Comparison of ENCODE assay signal across 1 cellular context in the genomic region with DNA sequence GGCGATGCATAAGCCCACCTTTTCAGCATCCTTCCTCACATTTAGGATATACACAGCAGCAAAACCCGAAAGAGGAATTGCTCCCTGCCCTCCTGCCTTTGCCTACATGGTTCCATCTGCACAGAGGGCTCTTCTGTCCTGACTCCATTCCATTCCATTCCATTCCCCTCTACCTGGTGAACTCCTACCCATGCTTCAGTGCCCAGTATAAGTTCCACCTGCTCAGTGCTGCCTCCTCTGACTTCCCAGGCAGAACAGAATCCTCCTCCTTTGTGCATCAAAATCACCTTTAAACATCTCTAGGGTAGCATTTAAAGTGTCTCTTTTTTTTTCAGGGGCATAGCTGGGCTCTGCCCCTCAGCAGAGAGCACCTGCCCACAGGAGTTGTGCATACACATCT.
TF ChIP-seq lines count a peak whose summit lies in the region.

No MANE protein-coding gene starts in this region.

TF ChIP-seq in WTC11, 78 proteins besides CTCF, POLR2A, EP300 and RAD21 (continued from another document):
- TF ChIP-seq, protein P1, sequence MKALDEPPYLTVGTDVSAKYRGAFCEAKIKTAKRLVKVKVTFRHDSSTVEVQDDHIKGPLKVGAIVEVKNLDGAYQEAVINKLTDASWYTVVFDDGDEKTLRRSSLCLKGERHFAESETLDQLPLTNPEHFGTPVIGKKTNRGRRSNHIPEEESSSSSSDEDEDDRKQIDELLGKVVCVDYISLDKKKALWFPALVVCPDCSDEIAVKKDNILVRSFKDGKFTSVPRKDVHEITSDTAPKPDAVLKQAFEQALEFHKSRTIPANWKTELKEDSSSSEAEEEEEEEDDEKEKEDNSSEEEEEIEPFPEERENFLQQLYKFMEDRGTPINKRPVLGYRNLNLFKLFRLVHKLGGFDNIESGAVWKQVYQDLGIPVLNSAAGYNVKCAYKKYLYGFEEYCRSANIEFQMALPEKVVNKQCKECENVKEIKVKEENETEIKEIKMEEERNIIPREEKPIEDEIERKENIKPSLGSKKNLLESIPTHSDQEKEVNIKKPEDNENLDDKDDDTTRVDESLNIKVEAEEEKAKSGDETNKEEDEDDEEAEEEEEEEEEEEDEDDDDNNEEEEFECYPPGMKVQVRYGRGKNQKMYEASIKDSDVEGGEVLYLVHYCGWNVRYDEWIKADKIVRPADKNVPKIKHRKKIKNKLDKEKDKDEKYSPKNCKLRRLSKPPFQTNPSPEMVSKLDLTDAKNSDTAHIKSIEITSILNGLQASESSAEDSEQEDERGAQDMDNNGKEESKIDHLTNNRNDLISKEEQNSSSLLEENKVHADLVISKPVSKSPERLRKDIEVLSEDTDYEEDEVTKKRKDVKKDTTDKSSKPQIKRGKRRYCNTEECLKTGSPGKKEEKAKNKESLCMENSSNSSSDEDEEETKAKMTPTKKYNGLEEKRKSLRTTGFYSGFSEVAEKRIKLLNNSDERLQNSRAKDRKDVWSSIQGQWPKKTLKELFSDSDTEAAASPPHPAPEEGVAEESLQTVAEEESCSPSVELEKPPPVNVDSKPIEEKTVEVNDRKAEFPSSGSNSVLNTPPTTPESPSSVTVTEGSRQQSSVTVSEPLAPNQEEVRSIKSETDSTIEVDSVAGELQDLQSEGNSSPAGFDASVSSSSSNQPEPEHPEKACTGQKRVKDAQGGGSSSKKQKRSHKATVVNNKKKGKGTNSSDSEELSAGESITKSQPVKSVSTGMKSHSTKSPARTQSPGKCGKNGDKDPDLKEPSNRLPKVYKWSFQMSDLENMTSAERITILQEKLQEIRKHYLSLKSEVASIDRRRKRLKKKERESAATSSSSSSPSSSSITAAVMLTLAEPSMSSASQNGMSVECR (CRISPR knock-in tag; IDR thresholded peaks at IDR 0.05; ENCODE audit: borderline replicate concordance), result no peak
- TF ChIP-seq ZNF232 (CRISPR knock-in tag; IDR thresholded peaks at IDR 0.05) (no peak), EMX1 (CRISPR knock-in tag; IDR thresholded peaks at IDR 0.05) (no peak), ATF1 (CRISPR knock-in tag; IDR thresholded peaks at IDR 0.05) (no peak), ZNF396 (CRISPR knock-in tag; IDR thresholded peaks at IDR 0.05; ENCODE audit: borderline replicate concordance) (no peak), ZBTB21 (CRISPR knock-in tag; IDR thresholded peaks at IDR 0.05; ENCODE audit: borderline replicate concordance) (no peak), TEAD1 (CRISPR knock-in tag; IDR thresholded peaks at IDR 0.05) (no peak), ZNF138 (CRISPR knock-in tag; conservative IDR thresholded peaks at IDR 0.05) (no peak), ZNF423 (CRISPR knock-in tag; IDR thresholded peaks at IDR 0.05) (no peak)
- TF ChIP-seq, protein P2, sequence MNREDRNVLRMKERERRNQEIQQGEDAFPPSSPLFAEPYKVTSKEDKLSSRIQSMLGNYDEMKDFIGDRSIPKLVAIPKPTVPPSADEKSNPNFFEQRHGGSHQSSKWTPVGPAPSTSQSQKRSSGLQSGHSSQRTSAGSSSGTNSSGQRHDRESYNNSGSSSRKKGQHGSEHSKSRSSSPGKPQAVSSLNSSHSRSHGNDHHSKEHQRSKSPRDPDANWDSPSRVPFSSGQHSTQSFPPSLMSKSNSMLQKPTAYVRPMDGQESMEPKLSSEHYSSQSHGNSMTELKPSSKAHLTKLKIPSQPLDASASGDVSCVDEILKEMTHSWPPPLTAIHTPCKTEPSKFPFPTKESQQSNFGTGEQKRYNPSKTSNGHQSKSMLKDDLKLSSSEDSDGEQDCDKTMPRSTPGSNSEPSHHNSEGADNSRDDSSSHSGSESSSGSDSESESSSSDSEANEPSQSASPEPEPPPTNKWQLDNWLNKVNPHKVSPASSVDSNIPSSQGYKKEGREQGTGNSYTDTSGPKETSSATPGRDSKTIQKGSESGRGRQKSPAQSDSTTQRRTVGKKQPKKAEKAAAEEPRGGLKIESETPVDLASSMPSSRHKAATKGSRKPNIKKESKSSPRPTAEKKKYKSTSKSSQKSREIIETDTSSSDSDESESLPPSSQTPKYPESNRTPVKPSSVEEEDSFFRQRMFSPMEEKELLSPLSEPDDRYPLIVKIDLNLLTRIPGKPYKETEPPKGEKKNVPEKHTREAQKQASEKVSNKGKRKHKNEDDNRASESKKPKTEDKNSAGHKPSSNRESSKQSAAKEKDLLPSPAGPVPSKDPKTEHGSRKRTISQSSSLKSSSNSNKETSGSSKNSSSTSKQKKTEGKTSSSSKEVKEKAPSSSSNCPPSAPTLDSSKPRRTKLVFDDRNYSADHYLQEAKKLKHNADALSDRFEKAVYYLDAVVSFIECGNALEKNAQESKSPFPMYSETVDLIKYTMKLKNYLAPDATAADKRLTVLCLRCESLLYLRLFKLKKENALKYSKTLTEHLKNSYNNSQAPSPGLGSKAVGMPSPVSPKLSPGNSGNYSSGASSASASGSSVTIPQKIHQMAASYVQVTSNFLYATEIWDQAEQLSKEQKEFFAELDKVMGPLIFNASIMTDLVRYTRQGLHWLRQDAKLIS (CRISPR knock-in tag; IDR thresholded peaks at IDR 0.05; ENCODE audit: borderline replicate concordance), result no peak
- TF ChIP-seq, protein P3, sequence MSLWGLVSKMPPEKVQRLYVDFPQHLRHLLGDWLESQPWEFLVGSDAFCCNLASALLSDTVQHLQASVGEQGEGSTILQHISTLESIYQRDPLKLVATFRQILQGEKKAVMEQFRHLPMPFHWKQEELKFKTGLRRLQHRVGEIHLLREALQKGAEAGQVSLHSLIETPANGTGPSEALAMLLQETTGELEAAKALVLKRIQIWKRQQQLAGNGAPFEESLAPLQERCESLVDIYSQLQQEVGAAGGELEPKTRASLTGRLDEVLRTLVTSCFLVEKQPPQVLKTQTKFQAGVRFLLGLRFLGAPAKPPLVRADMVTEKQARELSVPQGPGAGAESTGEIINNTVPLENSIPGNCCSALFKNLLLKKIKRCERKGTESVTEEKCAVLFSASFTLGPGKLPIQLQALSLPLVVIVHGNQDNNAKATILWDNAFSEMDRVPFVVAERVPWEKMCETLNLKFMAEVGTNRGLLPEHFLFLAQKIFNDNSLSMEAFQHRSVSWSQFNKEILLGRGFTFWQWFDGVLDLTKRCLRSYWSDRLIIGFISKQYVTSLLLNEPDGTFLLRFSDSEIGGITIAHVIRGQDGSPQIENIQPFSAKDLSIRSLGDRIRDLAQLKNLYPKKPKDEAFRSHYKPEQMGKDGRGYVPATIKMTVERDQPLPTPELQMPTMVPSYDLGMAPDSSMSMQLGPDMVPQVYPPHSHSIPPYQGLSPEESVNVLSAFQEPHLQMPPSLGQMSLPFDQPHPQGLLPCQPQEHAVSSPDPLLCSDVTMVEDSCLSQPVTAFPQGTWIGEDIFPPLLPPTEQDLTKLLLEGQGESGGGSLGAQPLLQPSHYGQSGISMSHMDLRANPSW (CRISPR knock-in tag; conservative IDR thresholded peaks at IDR 0.05; ENCODE audit: low read depth), result no peak
